ENCODE assay signal across 9 cellular contexts in genomic region chr3:152656207-152657001, GRCh38.
A peak's percentile ranks its signal among the peaks of the same experiment; 100 is the strongest.
DNase-seq lines count a peak whose midpoint lies in the region; TF ChIP-seq lines count a peak whose summit lies in the region.
"Had no signal": no experiment of that assay in that cellular context is flagged by ENCODE, and none has a peak within 500 bp of the region (broad histone marks: within the 10 kb centered on the region; RNA-seq: fewer than 3 reads in every experiment).

No MANE protein-coding gene starts in this region.

- H3K4me1 ChIP-seq in ES-I3 (ENCODE audit: insufficient read depth, low read length): peaks cover 31% of the 10 kb centered on the region
- H3K4me1 ChIP-seq in neuron (ENCODE audit: insufficient read depth, low read length): peaks cover 30% of the 10 kb centered on the region

- H2AFZ ChIP-seq in neuron (ENCODE audit: low read depth, low read length): peak overlapping the region; percentile 20

- peak overlapping the region; percentile 49 for H3K4me3 ChIP-seq in neuron (ENCODE audit: low read length)

- H3K9ac ChIP-seq in ES-I3 (ENCODE audit: low read depth, low read length): peak overlapping the region; percentile 13; the same call in 1 of the 2 replicates

- H3K9me3 ChIP-seq in ES-I3 (ENCODE audit: control insufficient read depth, insufficient read depth, low read length) (peaks cover 5% of the 10 kb centered on the region), neuron (ENCODE audit: low read length) (no peaks in the 10 kb centered on the region)

- in situ Hi-C loops in GM13977 (cut with MboI; ENCODE audit: low pct_unique_long_range_greater_than_20kb, low sequenced_read_pairs, unreplicated experiment): no loop called here

- TF ChIP-seq POLR2A in erythroblast (IDR thresholded peaks at IDR 0.05; ENCODE audit: low read length): no peak

- no peaks in the 10 kb centered on the region for H3K36me3 ChIP-seq in ES-I3 (ENCODE audit: insufficient read depth, low read length)
- H3K36me3 ChIP-seq in neuron (ENCODE audit: insufficient read depth, low read length): no peaks in the 10 kb centered on the region

- DNase-seq in SK-N-DZ (ENCODE audit: low spot score): peak; percentile 24
- DNase-seq in erythroblast (lab: John Stamatoyannopoulos, UW): peak; percentile 4 to 19
- DNase-seq in ureter (ENCODE audit: low spot score): no peak
- no peak for DNase-seq in posterior vena cava (ENCODE audit: low spot score)
- DNase-seq in iPS-NIHi11 (ENCODE audit: low spot score): no peak
- no peak for DNase-seq in GM13977 (ENCODE audit: low spot score)
- DNase-seq: DMS153 had no signal

- no peaks in the 10 kb centered on the region for H3K27me3 ChIP-seq in neuron (ENCODE audit: insufficient read depth, low read length)

- TF ChIP-seq CTCF in GM13977 (IDR thresholded peaks at IDR 0.05; ENCODE audit: extremely low read depth, insufficient read depth, missing control alignments): no peak

- intact Hi-C loops in posterior vena cava (cut with DNase I): no loop called here

Comparison
In these comparisons a context has a peak if more than half of its experiments do, and no peak if none do; other contexts are left out.
1. DNase-seq: peak in SK-N-DZ (single experiment) and erythroblast (2 of 2); none in ureter (single experiment), posterior vena cava (single experiment), iPS-NIHi11 (single experiment) and GM13977 (single experiment).